In genomic region chr4:185472063-185472542, GRCh38 we compare ENCODE assay signal across 8 cellular contexts. TPM values are rescaled to one million over a fixed set of nuclear protein-coding genes. Genes with fewer than 3 reads are reported as not detected.
DNase-seq lines count a peak whose midpoint lies in the region; ATAC-seq, FAIRE-seq and TF ChIP-seq lines count a peak whose summit lies in the region.

No MANE protein-coding gene starts in this region.

- in situ Hi-C loops in HepG2 (cut with HindIII; ENCODE audit: extremely low pct_ligation_motif_present, low pct_unique_long_range_greater_than_20kb), result loop anchor here (25.0 kb wide), 1 partner anchor 565 kb away; no protein-coding TSS in a partner anchor

- H3K4me1 ChIP-seq in HepG2 (ENCODE audit: insufficient read depth, low read length) (peaks cover 12% of the 10 kb centered on the region), upper lobe of left lung (peaks cover 3 to 17% (median 11%) of the 10 kb centered on the region in 4 donors), foreskin keratinocyte (no peaks in the 10 kb centered on the region)

- H3K36me3 ChIP-seq in HepG2 (replicated peaks in 1 of 2; ENCODE audit: control insufficient read depth in 1 of 2, insufficient read depth in 2 of 2, low read length in 2 of 2) (no peaks in the 10 kb centered on the region), upper lobe of left lung (no peaks in the 10 kb centered on the region)

- intact Hi-C loops in activated CD8-positive, alpha-beta T cell treated with anti-CD3 and anti-CD28 coated beads for 36 hours (cut with micrococcal nuclease), result loop anchor here (5.0 kb wide), 1 partner anchor 125 kb away; no protein-coding TSS in a partner anchor
- intact Hi-C loops in HepG2 (cut with micrococcal nuclease; ENCODE audit: unreplicated experiment), result loop anchor here (5.0 kb wide), 1 partner anchor 40 kb away; no protein-coding TSS in a partner anchor

- TF ChIP-seq RAD21 in HepG2 (CRISPR knock-in tag; IDR thresholded peaks at IDR 0.05), result no peak

- no peak for ATAC-seq in activated naive CD4-positive, alpha-beta T cell treated with anti-CD3 and anti-CD28 coated beads, Interleukin-2, amount 50 U/mL, for 72 hours
- no peak for ATAC-seq in activated CD8-positive, alpha-beta T cell treated with anti-CD3 and anti-CD28 coated beads for 36 hours
- ATAC-seq in HepG2, result no peak
- no peak for ATAC-seq in upper lobe of left lung (ENCODE audit: low FRiP score in 2 of 2)
- ATAC-seq in foreskin keratinocyte, result no peak

- no peak overlapping the region for H2AFZ ChIP-seq in HepG2 (ENCODE audit: low read length)

- TF ChIP-seq EP300 in HepG2 (IDR thresholded peaks at IDR 0.05; ENCODE audit: low read depth in 2 of 2, low read length in 2 of 2) (no peak), HepG2 (CRISPR knock-in tag; IDR thresholded peaks at IDR 0.05; ENCODE audit: borderline replicate concordance) (no peak), upper lobe of left lung (IDR thresholded peaks at IDR 0.05) (no peak)

- H3K27me3 ChIP-seq in HepG2 (ENCODE audit: control insufficient read depth in 1 of 2, insufficient read depth in 2 of 2, low read length in 2 of 2), result peaks cover 0 to 54% of the 10 kb centered on the region in 2 experiments; a peak in 3 of 5 replicates
- no peaks in the 10 kb centered on the region for H3K27me3 ChIP-seq in upper lobe of left lung
- H3K27me3 ChIP-seq in foreskin keratinocyte, result peaks cover 42% of the 10 kb centered on the region

- no TSS peak for BruUV-seq in HepG2 (replicated peaks; lab: Mats Ljungman, UMichigan)

- TF ChIP-seq CTCF in activated CD8-positive, alpha-beta T cell treated with anti-CD3 and anti-CD28 coated beads for 36 hours (IDR thresholded peaks at IDR 0.05), result no peak
- no peak for TF ChIP-seq CTCF in HepG2 (CRISPR knock-in tag; IDR thresholded peaks at IDR 0.05)
- TF ChIP-seq CTCF in upper lobe of left lung (IDR thresholded peaks at IDR 0.05), result no peak
- no peak for TF ChIP-seq CTCF in foreskin keratinocyte (conservative IDR thresholded peaks at IDR 0.05)

- H3K9me3 ChIP-seq in HepG2 (ENCODE audit: low read length), result no peaks in the 10 kb centered on the region
- H3K9me3 ChIP-seq in upper lobe of left lung, result no peaks in the 10 kb centered on the region

- 11% methylated on average over 11 of the region's 11 CpGs for WGBS in HepG2 (ENCODE audit: low lambda C conversion rate)
- 37 to 50% methylated on average over 11 of the region's 11 CpGs for WGBS in upper lobe of left lung, 2 donors

- no peaks in the 10 kb centered on the region for H4K20me1 ChIP-seq in HepG2 (ENCODE audit: insufficient read depth, low read length)

- no peak overlapping the region for H3K27ac ChIP-seq in HepG2 (ENCODE audit: extremely low read length, insufficient read depth, low read length)
- peak overlapping the region in 1 of 4 donors; percentile 77 for H3K27ac ChIP-seq in upper lobe of left lung
- H3K27ac ChIP-seq in foreskin keratinocyte, result no peak overlapping the region

- FAIRE-seq in HepG2 (lab: Jason Lieb, UNC), result no peak

- H3K4me3 Mint-ChIP-seq in activated naive CD4-positive, alpha-beta T cell treated with anti-CD3 and anti-CD28 coated beads, Interleukin-2, amount 10 ng/mL, durations not matched to agents 7 days and 5 days, result peak overlapping the region; percentile 81
- peak overlapping the region; percentile 84 for H3K4me3 Mint-ChIP-seq in activated CD8-positive, alpha-beta T cell treated with anti-CD3 and anti-CD28 coated beads for 36 hours

- H3K36me3 Mint-ChIP-seq in activated naive CD4-positive, alpha-beta T cell treated with anti-CD3 and anti-CD28 coated beads, Interleukin-2, amount 10 ng/mL, durations not matched to agents 7 days and 5 days, result no peaks in the 10 kb centered on the region
- H3K36me3 Mint-ChIP-seq in activated naive CD4-positive, alpha-beta T cell treated with anti-CD3 and anti-CD28 coated beads, Interleukin-2, amount 50 U/mL, for 72 hours, result peaks cover 0 to 5% of the 10 kb centered on the region in 2 donors
- no peaks in the 10 kb centered on the region for H3K36me3 Mint-ChIP-seq in activated CD8-positive, alpha-beta T cell treated with anti-CD3 and anti-CD28 coated beads for 36 hours (ENCODE audit: low read depth)

- POLR2A ChIA-PET in activated CD8-positive, alpha-beta T cell treated with anti-CD3 and anti-CD28 coated beads for 36 hours (lab: Charles Lee), result interaction anchor here (1.0 kb wide), 2 partner anchors 14 to 47 kb away, joined by 3 to 4 read pairs; no protein-coding TSS in a partner anchor
- POLR2A ChIA-PET in HepG2 (lab: Yijun Ruan, JAX), result no interaction called here

- DNase-seq in activated naive CD4-positive, alpha-beta T cell treated with anti-CD3 and anti-CD28 coated beads, Interleukin-2, amount 10 ng/mL, durations not matched to agents 7 days and 5 days, result no peak
- DNase-seq in activated naive CD4-positive, alpha-beta T cell treated with anti-CD3 and anti-CD28 coated beads, Interleukin-2, amount 50 U/mL, for 72 hours (ENCODE audit: low spot score in 2 of 2), result no peak
- no peak for DNase-seq in activated CD8-positive, alpha-beta T cell treated with anti-CD3 and anti-CD28 coated beads for 36 hours
- DNase-seq in HepG2 (ENCODE audit: low spot score) (no peak), upper lobe of left lung (no peak), kidney glomerular epithelial cell (lab: John Stamatoyannopoulos, UW) (no peak), foreskin keratinocyte (no peak), kidney tubule cell (ENCODE audit: low spot score) (no peak)

- TF ChIP-seq POLR2A in HepG2 (IDR thresholded peaks at IDR 0.05; ENCODE audit: insufficient read depth in 1 of 2, low read depth in 2 of 2, low read length in 2 of 2) (no peak), upper lobe of left lung (IDR thresholded peaks at IDR 0.05) (no peak)

- H3K79me2 ChIP-seq in HepG2 (ENCODE audit: insufficient read depth, low read length), result no peaks in the 10 kb centered on the region

- H3K9me3 Mint-ChIP-seq in activated naive CD4-positive, alpha-beta T cell treated with anti-CD3 and anti-CD28 coated beads, Interleukin-2, amount 10 ng/mL, durations not matched to agents 7 days and 5 days, result no peaks in the 10 kb centered on the region
- H3K9me3 Mint-ChIP-seq in activated naive CD4-positive, alpha-beta T cell treated with anti-CD3 and anti-CD28 coated beads, Interleukin-2, amount 50 U/mL, for 72 hours, result no peaks in the 10 kb centered on the region
- no peaks in the 10 kb centered on the region for H3K9me3 Mint-ChIP-seq in activated CD8-positive, alpha-beta T cell treated with anti-CD3 and anti-CD28 coated beads for 36 hours

- H3K9ac ChIP-seq in HepG2 (ENCODE audit: insufficient read depth, low read depth, low read length), result peak overlapping the region; percentile 72

- CTCF ChIA-PET in activated naive CD4-positive, alpha-beta T cell treated with anti-CD3 and anti-CD28 coated beads, Interleukin-2, amount 10 ng/mL, durations not matched to agents 7 days and 5 days (lab: Charles Lee), result interaction anchor here (1.1 kb wide), 1 partner anchor 125 kb away, joined by 3 read pairs; no protein-coding TSS in a partner anchor
- CTCF ChIA-PET in activated CD8-positive, alpha-beta T cell treated with anti-CD3 and anti-CD28 coated beads for 36 hours (lab: Charles Lee), result interaction anchor here (0.6 to 1.2 kb wide), 3 partner anchors 10 to 125 kb away, joined by 3 to 9 read pairs (median 3); no protein-coding TSS in a partner anchor
- CTCF ChIA-PET in HepG2 (lab: Yijun Ruan, JAX; ENCODE audit: low intra/inter-chr PET ratio, low total read pairs), result interaction anchor here (3.2 kb wide), 1 partner anchor 126 kb away, joined by 31 read pairs; no protein-coding TSS in a partner anchor

- H3K4me2 ChIP-seq in HepG2 (ENCODE audit: low read depth, low read length), result peak overlapping the region; percentile 93

- H3K4me1 Mint-ChIP-seq in activated naive CD4-positive, alpha-beta T cell treated with anti-CD3 and anti-CD28 coated beads, Interleukin-2, amount 10 ng/mL, durations not matched to agents 7 days and 5 days, result peaks cover 8% of the 10 kb centered on the region
- peaks cover 6% of the 10 kb centered on the region for H3K4me1 Mint-ChIP-seq in activated CD8-positive, alpha-beta T cell treated with anti-CD3 and anti-CD28 coated beads for 36 hours (ENCODE audit: low read depth)

- H3K27me3 Mint-ChIP-seq in activated naive CD4-positive, alpha-beta T cell treated with anti-CD3 and anti-CD28 coated beads, Interleukin-2, amount 10 ng/mL, durations not matched to agents 7 days and 5 days, result peaks cover 66% of the 10 kb centered on the region
- peaks cover 21% of the 10 kb centered on the region for H3K27me3 Mint-ChIP-seq in activated CD8-positive, alpha-beta T cell treated with anti-CD3 and anti-CD28 coated beads for 36 hours

- H3K27ac Mint-ChIP-seq in activated naive CD4-positive, alpha-beta T cell treated with anti-CD3 and anti-CD28 coated beads, Interleukin-2, amount 10 ng/mL, durations not matched to agents 7 days and 5 days, result no peak overlapping the region
- H3K27ac Mint-ChIP-seq in activated naive CD4-positive, alpha-beta T cell treated with anti-CD3 and anti-CD28 coated beads, Interleukin-2, amount 50 U/mL, for 72 hours, result peak overlapping the region in 1 of 2 donors; percentile 1
- H3K27ac Mint-ChIP-seq in activated CD8-positive, alpha-beta T cell treated with anti-CD3 and anti-CD28 coated beads for 36 hours, result no peak overlapping the region

- H3K4me3 ChIP-seq in HepG2 (replicated peaks in 1 of 3; ENCODE audit: insufficient read depth in 1 of 3, low read depth in 2 of 3, low read length in 3 of 3) (peak overlapping the region; percentile 61 to 81 (median 73)), upper lobe of left lung (peak overlapping the region; percentile 56 to 89 (median 83))

RNA-seq across cellular contexts. Expression of gene CCDC110, which starts 0.6 kb away (rescaled TPM):
- total RNA-seq in activated naive CD4-positive, alpha-beta T cell treated with anti-CD3 and anti-CD28 coated beads, Interleukin-2, amount 50 U/mL, for 72 hours, result 1 to 10 TPM in 1 of 2 donors, under 1 TPM in 1; 0.50 to 1.0 TPM
- total RNA-seq in activated CD8-positive, alpha-beta T cell treated with anti-CD3 and anti-CD28 coated beads for 36 hours, result under 1 TPM; 0.45 to 0.81 TPM
- total RNA-seq in HepG2 (2016; rRNA removed; fragmentation: Illumina TruSeq; extraction: Trizol) (not detected in 2 replicates), upper lobe of left lung (under 1 TPM in 4 of 6 donors, not detected in 2; 0.15 to 0.79 (median 0.48) TPM), foreskin keratinocyte (0.04 and 0.10 TPM in 2 replicates)
- total RNA-seq in HepG2 (2016; cell fraction: cytosol; rRNA removed; fragmentation: Illumina TruSeq; extraction: Trizol; ENCODE audit: low read depth), result not detected in 2 replicates
- not detected in 2 replicates for total RNA-seq in HepG2 (2016; cell fraction: insoluble cytoplasmic fraction; rRNA removed; fragmentation: Illumina TruSeq; extraction: Trizol)
- total RNA-seq in HepG2 (2016; cell fraction: membrane; rRNA removed; fragmentation: Illumina TruSeq; extraction: Trizol), result not detected in 2 replicates
- total RNA-seq in HepG2 (2016; cell fraction: nucleus; rRNA removed; fragmentation: Illumina TruSeq; extraction: Trizol), result not detected in 2 replicates
- polyA plus RNA-seq in HepG2 (2011; rRNA removed) (not detected in 2 replicates), foreskin keratinocyte (0.02 TPM in 1 of 2 replicates, not detected in the other)
- polyA plus RNA-seq in HepG2 (2011; cell fraction: cytosol; rRNA removed), result 0.06 TPM in 1 of 2 replicates, not detected in the other
- not detected in 2 replicates for polyA plus RNA-seq in HepG2 (2011; cell fraction: nucleus; rRNA removed)
- 0.16 and 0.35 TPM in 2 replicates for polyA plus RNA-seq in HepG2 (2012)
- not detected in 2 replicates for polyA plus RNA-seq in HepG2 (2016; cell fraction: cytosol; fragmentation: Illumina TruSeq; extraction: Trizol; ENCODE audit: low read depth)
- polyA plus RNA-seq in HepG2 (2016; cell fraction: insoluble cytoplasmic fraction; fragmentation: Illumina TruSeq; extraction: Trizol; ENCODE audit: low read depth), result not detected in 2 replicates
- polyA plus RNA-seq in HepG2 (2016; cell fraction: membrane; fragmentation: Illumina TruSeq; extraction: Trizol; ENCODE audit: low read depth), result not detected in 2 replicates
- polyA plus RNA-seq in HepG2 (2016; cell fraction: nucleus; fragmentation: Illumina TruSeq; extraction: Trizol; ENCODE audit: insufficient read depth, low read depth), result not detected in 2 replicates
- not detected in 2 replicates for polyA minus RNA-seq in HepG2 (2011; rRNA and poly(A)+ RNA removed; ENCODE audit: low replicate concordance)
- polyA minus RNA-seq in HepG2 (2011; cell fraction: cytosol; rRNA and poly(A)+ RNA removed), result not detected in 2 replicates
- polyA minus RNA-seq in HepG2 (2011; cell fraction: nucleus; rRNA and poly(A)+ RNA removed), result not detected in 2 replicates

RNA-seq across cellular contexts. Expression of gene UFSP2, which starts 46.3 kb away (rescaled TPM):
- 10 to 100 TPM; 28.7 to 40.0 TPM for total RNA-seq in activated naive CD4-positive, alpha-beta T cell treated with anti-CD3 and anti-CD28 coated beads, Interleukin-2, amount 50 U/mL, for 72 hours
- 10 to 100 TPM; 32.0 to 36.1 TPM for total RNA-seq in activated CD8-positive, alpha-beta T cell treated with anti-CD3 and anti-CD28 coated beads for 36 hours
- total RNA-seq in HepG2 (2016; rRNA removed; fragmentation: Illumina TruSeq; extraction: Trizol), result 32.3 and 44.8 TPM in 2 replicates
- 27.5 and 31.7 TPM in 2 replicates for total RNA-seq in HepG2 (2016; cell fraction: cytosol; rRNA removed; fragmentation: Illumina TruSeq; extraction: Trizol; ENCODE audit: low read depth)
- total RNA-seq in HepG2 (2016; cell fraction: insoluble cytoplasmic fraction; rRNA removed; fragmentation: Illumina TruSeq; extraction: Trizol), result 30.0 and 43.9 TPM in 2 replicates
- total RNA-seq in HepG2 (2016; cell fraction: membrane; rRNA removed; fragmentation: Illumina TruSeq; extraction: Trizol), result 30.6 and 35.7 TPM in 2 replicates
- total RNA-seq in HepG2 (2016; cell fraction: nucleus; rRNA removed; fragmentation: Illumina TruSeq; extraction: Trizol), result 14.9 and 25.5 TPM in 2 replicates
- 17.1 and 24.1 TPM in 2 replicates for polyA plus RNA-seq in HepG2 (2011; rRNA removed)
- 15.3 and 19.2 TPM in 2 replicates for polyA plus RNA-seq in HepG2 (2011; cell fraction: cytosol; rRNA removed)
- 5.7 and 6.9 TPM in 2 replicates for polyA plus RNA-seq in HepG2 (2011; cell fraction: nucleus; rRNA removed)
- polyA plus RNA-seq in HepG2 (2012), result 18.2 and 23.6 TPM in 2 replicates
- polyA plus RNA-seq in HepG2 (2016; cell fraction: cytosol; fragmentation: Illumina TruSeq; extraction: Trizol; ENCODE audit: low read depth), result 20.6 and 23.2 TPM in 2 replicates
- polyA plus RNA-seq in HepG2 (2016; cell fraction: insoluble cytoplasmic fraction; fragmentation: Illumina TruSeq; extraction: Trizol; ENCODE audit: low read depth), result 35.4 and 37.7 TPM in 2 replicates
- polyA plus RNA-seq in HepG2 (2016; cell fraction: membrane; fragmentation: Illumina TruSeq; extraction: Trizol; ENCODE audit: low read depth), result 20.5 and 25.1 TPM in 2 replicates
- polyA plus RNA-seq in HepG2 (2016; cell fraction: nucleus; fragmentation: Illumina TruSeq; extraction: Trizol; ENCODE audit: insufficient read depth, low read depth), result 13.0 and 15.3 TPM in 2 replicates
- polyA minus RNA-seq in HepG2 (2011; rRNA and poly(A)+ RNA removed; ENCODE audit: low replicate concordance), result 21.8 and 22.1 TPM in 2 replicates
- polyA minus RNA-seq in HepG2 (2011; cell fraction: cytosol; rRNA and poly(A)+ RNA removed), result 16.2 and 26.8 TPM in 2 replicates
- polyA minus RNA-seq in HepG2 (2011; cell fraction: nucleus; rRNA and poly(A)+ RNA removed), result 19.4 and 35.4 TPM in 2 replicates
- 10 to 100 TPM; 14.1 to 44.0 (median 25.7) TPM for total RNA-seq in upper lobe of left lung
- total RNA-seq in foreskin keratinocyte, result 22.5 and 24.9 TPM in 2 replicates
- 16.2 and 19.7 TPM in 2 replicates for polyA plus RNA-seq in foreskin keratinocyte
